ENCODE assay signal across 13 cellular contexts in genomic region chr7:28407643-28408042, GRCh38. TPM values are rescaled to one million over a fixed set of nuclear protein-coding genes. Genes with fewer than 3 reads are reported as not detected.
DNase-seq lines count a peak whose midpoint lies in the region; ATAC-seq and TF ChIP-seq lines count a peak whose summit lies in the region.
"Had no signal": no experiment of that assay in that cellular context is flagged by ENCODE, and none has a peak within 500 bp of the region (broad histone marks: within the 10 kb centered on the region; RNA-seq: fewer than 3 reads in every experiment).

No MANE protein-coding gene starts in this region.

- no peak overlapping the region for H3K4me3 Mint-ChIP-seq in GM23338
- H3K4me3 Mint-ChIP-seq in activated CD4-positive, alpha-beta T cell treated with anti-CD3 and anti-CD28 coated beads, Interleukin-2, amount 10 ng/mL, durations not matched to agents 7 days and 5 days, result no peak overlapping the region

- peak overlapping the region; percentile 97 for H2AFZ ChIP-seq in GM23338

- H3K79me2 ChIP-seq in GM23338 (replicated peaks; ENCODE audit: insufficient read depth), result no peaks in the 10 kb centered on the region

- H3K36me3 ChIP-seq in GM23338 (ENCODE audit: insufficient read depth) (no peaks in the 10 kb centered on the region), colonic mucosa (no peaks in the 10 kb centered on the region), mucosa of rectum (ENCODE audit: control insufficient read depth in 2 of 2, insufficient read depth in 2 of 2, low read length in 2 of 2) (no peaks in the 10 kb centered on the region)
- H3K36me3 ChIP-seq: neural progenitor cell, WERI-Rb-1 had no signal

- H3K9ac ChIP-seq in colonic mucosa (ENCODE audit: low read depth in 2 of 2, low read length in 2 of 2), result no peak overlapping the region
- no peak overlapping the region for H3K9ac ChIP-seq in mucosa of rectum (ENCODE audit: low read depth in 1 of 2, low read length in 2 of 2)
- H3K9ac ChIP-seq: neural progenitor cell had no signal

- TF ChIP-seq CTCF in AG04449 (IDR thresholded peaks at IDR 0.05; ENCODE audit: insufficient read depth, low read length, missing control alignments) (no peak), GM23338 (conservative IDR thresholded peaks at IDR 0.05; ENCODE audit: low read depth in 2 of 2) (no peak), colonic mucosa (IDR thresholded peaks at IDR 0.05) (no peak)

- peaks cover 20% of the 10 kb centered on the region for H3K4me1 ChIP-seq in GM23338 (ENCODE audit: insufficient read depth)
- H3K4me1 ChIP-seq in colonic mucosa, result peaks cover 4% of the 10 kb centered on the region
- peaks cover 0 to 4% of the 10 kb centered on the region in 2 donors for H3K4me1 ChIP-seq in mucosa of rectum (ENCODE audit: control insufficient read depth in 2 of 2, insufficient read depth in 2 of 2, low read length in 2 of 2)

- H4K20me1 ChIP-seq in GM23338 (replicated peaks; ENCODE audit: insufficient read depth), result no peaks in the 10 kb centered on the region

- no peak overlapping the region for H3K27ac ChIP-seq in GM23338 (ENCODE audit: low read depth)
- peak overlapping the region; percentile 55 for H3K27ac ChIP-seq in colonic mucosa
- H3K27ac ChIP-seq in mucosa of rectum (ENCODE audit: low read depth in 2 of 2, low read length in 2 of 2), result peak overlapping the region; percentile 44 to 70
- H3K27ac ChIP-seq: neural progenitor cell, WERI-Rb-1 had no signal

- peaks cover 61% of the 10 kb centered on the region for H3K27me3 ChIP-seq in GM23338 (ENCODE audit: insufficient read depth)
- peaks cover 42% of the 10 kb centered on the region for H3K27me3 ChIP-seq in colonic mucosa
- peaks cover 31 to 38% of the 10 kb centered on the region in 2 donors for H3K27me3 ChIP-seq in mucosa of rectum (ENCODE audit: control insufficient read depth in 2 of 2, insufficient read depth in 2 of 2, low read length in 2 of 2)

- H3K4me3 ChIP-seq in AG04449 (ENCODE audit: low read depth, low read length) (no peak overlapping the region), GM23338 (peak overlapping the region; percentile 95; the same call in 1 of the 2 replicates), colonic mucosa (no peak overlapping the region), mucosa of rectum (ENCODE audit: low read length in 2 of 2) (no peak overlapping the region)

- CTCF ChIA-PET in AG04449 (lab: Yijun Ruan, JAX), result interaction anchor here (1.0 to 2.4 kb wide), 6 partner anchors 8 to 111 kb away, joined by 3 to 11 read pairs (median 4); no protein-coding TSS in a partner anchor
- CTCF ChIA-PET in activated CD4-positive, alpha-beta T cell treated with anti-CD3 and anti-CD28 coated beads, Interleukin-2, amount 10 ng/mL, durations not matched to agents 7 days and 5 days (lab: Charles Lee), result no interaction called here

- H3K27me3 Mint-ChIP-seq in GM23338 (ENCODE audit: insufficient read depth, low read depth, poor library complexity), result peaks cover 48% of the 10 kb centered on the region
- peaks cover 63% of the 10 kb centered on the region for H3K27me3 Mint-ChIP-seq in activated CD4-positive, alpha-beta T cell treated with anti-CD3 and anti-CD28 coated beads, Interleukin-2, amount 10 ng/mL, durations not matched to agents 7 days and 5 days

- peak overlapping the region; percentile 99 for H3K4me2 ChIP-seq in GM23338

- no peaks in the 10 kb centered on the region for H3K9me3 Mint-ChIP-seq in GM23338
- H3K9me3 Mint-ChIP-seq in activated CD4-positive, alpha-beta T cell treated with anti-CD3 and anti-CD28 coated beads, Interleukin-2, amount 10 ng/mL, durations not matched to agents 7 days and 5 days, result no peaks in the 10 kb centered on the region
- H3K9me3 Mint-ChIP-seq: neural progenitor cell had no signal

- intact Hi-C loops in colonic mucosa (cut with DNase I), result no loop called here

- H3K4me1 Mint-ChIP-seq in GM23338, result peaks cover 18% of the 10 kb centered on the region
- H3K4me1 Mint-ChIP-seq in activated CD4-positive, alpha-beta T cell treated with anti-CD3 and anti-CD28 coated beads, Interleukin-2, amount 10 ng/mL, durations not matched to agents 7 days and 5 days, result peaks cover 25% of the 10 kb centered on the region

- no peak for ATAC-seq in GM23338
- ATAC-seq in GM18870 (IDR thresholded peaks at IDR 0.05; ENCODE audit: unreplicated experiment), result no peak

- POLR2A ChIA-PET in AG04449 (lab: Yijun Ruan, JAX), result no interaction called here
- POLR2A ChIA-PET in activated CD4-positive, alpha-beta T cell treated with anti-CD3 and anti-CD28 coated beads, Interleukin-2, amount 10 ng/mL, durations not matched to agents 7 days and 5 days (lab: Charles Lee), result no interaction called here

- H3K9me3 ChIP-seq in colonic mucosa (no peaks in the 10 kb centered on the region), mucosa of rectum (ENCODE audit: control insufficient read depth in 2 of 2, low read length in 2 of 2) (no peaks in the 10 kb centered on the region)

- H3K9me2 ChIP-seq in GM23338 (ENCODE audit: insufficient read depth), result no peaks in the 10 kb centered on the region

- peak; percentile 14 for DNase-seq in AG04449 (ENCODE audit: low read depth, low spot score)
- no peak for DNase-seq in GM23338 (ENCODE audit: low spot score)
- DNase-seq in colonic mucosa, result peak; percentile 28
- DNase-seq in HUDEP-2 (lab: John Stamatoyannopoulos, UW; ENCODE audit: unreplicated experiment in 76 of 76), result no peak
- DNase-seq in activated CD4-positive, alpha-beta T cell treated with anti-CD3 and anti-CD28 coated beads, Interleukin-2, amount 10 ng/mL, durations not matched to agents 7 days and 5 days, result no peak
- DNase-seq in NCI-H446 treated with DMSO at 0.1 percent for 48 hours (lab: John Stamatoyannopoulos, UW), result no peak
- DNase-seq: activated naive CD4-positive, alpha-beta T cell treated with Interleukin-2 at 50 U/mL for 16 hours; COR-L47; KG1; WERI-Rb-1 had no signal

- peaks cover 13% of the 10 kb centered on the region; the same call in 1 of the 2 replicates for H3F3A ChIP-seq in GM23338 (replicated peaks; ENCODE audit: low read depth)

- H3K27ac Mint-ChIP-seq in GM23338, result no peak overlapping the region
- H3K27ac Mint-ChIP-seq in activated CD4-positive, alpha-beta T cell treated with anti-CD3 and anti-CD28 coated beads, Interleukin-2, amount 10 ng/mL, durations not matched to agents 7 days and 5 days, result no peak overlapping the region
- H3K27ac Mint-ChIP-seq: neural progenitor cell had no signal

- H3K36me3 Mint-ChIP-seq in GM23338 (ENCODE audit: low read depth), result no peaks in the 10 kb centered on the region
- H3K36me3 Mint-ChIP-seq in activated CD4-positive, alpha-beta T cell treated with anti-CD3 and anti-CD28 coated beads, Interleukin-2, amount 10 ng/mL, durations not matched to agents 7 days and 5 days (ENCODE audit: low read depth), result no peaks in the 10 kb centered on the region
- H3K36me3 Mint-ChIP-seq: neural progenitor cell had no signal

TF ChIP-seq in GM23338, 12 proteins besides CTCF, POLR2A, EP300 and RAD21 (continues in another document):
- TF ChIP-seq NANOG (IDR thresholded peaks at IDR 0.05; ENCODE audit: borderline replicate concordance) (no peak), EZH2 (IDR thresholded peaks at IDR 0.05; ENCODE audit: low read depth, unreplicated experiment) (no peak), JUNB (IDR thresholded peaks at IDR 0.05; ENCODE audit: unreplicated experiment) (no peak), EZH2phosphoT487 (IDR thresholded peaks at IDR 0.05; ENCODE audit: unreplicated experiment) (no peak)
- TF ChIP-seq, protein P1, sequence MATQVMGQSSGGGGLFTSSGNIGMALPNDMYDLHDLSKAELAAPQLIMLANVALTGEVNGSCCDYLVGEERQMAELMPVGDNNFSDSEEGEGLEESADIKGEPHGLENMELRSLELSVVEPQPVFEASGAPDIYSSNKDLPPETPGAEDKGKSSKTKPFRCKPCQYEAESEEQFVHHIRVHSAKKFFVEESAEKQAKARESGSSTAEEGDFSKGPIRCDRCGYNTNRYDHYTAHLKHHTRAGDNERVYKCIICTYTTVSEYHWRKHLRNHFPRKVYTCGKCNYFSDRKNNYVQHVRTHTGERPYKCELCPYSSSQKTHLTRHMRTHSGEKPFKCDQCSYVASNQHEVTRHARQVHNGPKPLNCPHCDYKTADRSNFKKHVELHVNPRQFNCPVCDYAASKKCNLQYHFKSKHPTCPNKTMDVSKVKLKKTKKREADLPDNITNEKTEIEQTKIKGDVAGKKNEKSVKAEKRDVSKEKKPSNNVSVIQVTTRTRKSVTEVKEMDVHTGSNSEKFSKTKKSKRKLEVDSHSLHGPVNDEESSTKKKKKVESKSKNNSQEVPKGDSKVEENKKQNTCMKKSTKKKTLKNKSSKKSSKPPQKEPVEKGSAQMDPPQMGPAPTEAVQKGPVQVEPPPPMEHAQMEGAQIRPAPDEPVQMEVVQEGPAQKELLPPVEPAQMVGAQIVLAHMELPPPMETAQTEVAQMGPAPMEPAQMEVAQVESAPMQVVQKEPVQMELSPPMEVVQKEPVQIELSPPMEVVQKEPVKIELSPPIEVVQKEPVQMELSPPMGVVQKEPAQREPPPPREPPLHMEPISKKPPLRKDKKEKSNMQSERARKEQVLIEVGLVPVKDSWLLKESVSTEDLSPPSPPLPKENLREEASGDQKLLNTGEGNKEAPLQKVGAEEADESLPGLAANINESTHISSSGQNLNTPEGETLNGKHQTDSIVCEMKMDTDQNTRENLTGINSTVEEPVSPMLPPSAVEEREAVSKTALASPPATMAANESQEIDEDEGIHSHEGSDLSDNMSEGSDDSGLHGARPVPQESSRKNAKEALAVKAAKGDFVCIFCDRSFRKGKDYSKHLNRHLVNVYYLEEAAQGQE (IDR thresholded peaks at IDR 0.05; ENCODE audit: unreplicated experiment), result no peak

RNA-seq across cellular contexts. Expression of gene CREB5, which starts 4.7 kb away (rescaled TPM):
- 1.7 and 2.4 TPM in 2 replicates for total RNA-seq in GM23338 (2014; rRNA removed; shearing (Covaris generic))
- 2.9 and 4.4 TPM in 2 replicates for polyA plus RNA-seq in GM23338 (2016; fragmentation: Nextera tagmentation; extraction: Ambion mirVana)
- 1 to 10 TPM in 1 of 2 donors, under 1 TPM in 1; 0.54 to 3.6 TPM for total RNA-seq in colonic mucosa
- not detected for total RNA-seq in activated CD4-positive, alpha-beta T cell treated with anti-CD3 and anti-CD28 coated beads, Interleukin-2, amount 10 ng/mL, durations not matched to agents 7 days and 5 days

Comparison
In these comparisons a context has a peak if more than half of its experiments do, and no peak if none do; other contexts are left out.
1. DNase-seq: peak in AG04449 (single experiment) and colonic mucosa (single experiment); none in GM23338 (single experiment), HUDEP-2 (0 of 76), activated CD4-positive, alpha-beta T cell treated with anti-CD3 and anti-CD28 coated beads, Interleukin-2, amount 10 ng/mL, durations not matched to agents 7 days and 5 days (single experiment) and NCI-H446 treated with DMSO at 0.1 percent for 48 hours (single experiment).